In genomic region chr1:200294241-200294640, GRCh38 we compare ENCODE assay signal across 15 cellular contexts.
"Had no signal": no experiment of that assay in that cellular context is flagged by ENCODE, and none has a peak within 500 bp of the region (broad histone marks: within the 10 kb centered on the region; RNA-seq: fewer than 3 reads in every experiment).

No MANE protein-coding gene starts in this region.

- H3K27me3 ChIP-seq: right atrium auricular region, stomach had no signal

- H3K27ac Mint-ChIP-seq: activated naive CD8-positive, alpha-beta T cell treated with anti-CD3 and anti-CD28 coated beads for 36 hours; naive thymus-derived CD8-positive, alpha-beta T cell; T-helper 17 cell had no signal

- H3K9me3 ChIP-seq: mucosa of descending colon, right atrium auricular region, stomach, thoracic aorta had no signal

- FAIRE-seq: colon had no signal

- H3K36me3 ChIP-seq: right atrium auricular region, stomach, thoracic aorta had no signal

- ATAC-seq: left cardiac atrium; mucosa of descending colon; naive thymus-derived CD8-positive, alpha-beta T cell; T-helper 17 cell had no signal

- H3K36me3 Mint-ChIP-seq: activated naive CD8-positive, alpha-beta T cell treated with anti-CD3 and anti-CD28 coated beads for 36 hours; naive thymus-derived CD8-positive, alpha-beta T cell had no signal

- H3K27me3 Mint-ChIP-seq: activated naive CD8-positive, alpha-beta T cell treated with anti-CD3 and anti-CD28 coated beads for 36 hours; naive thymus-derived CD8-positive, alpha-beta T cell; T-helper 17 cell had no signal

- H3K9me3 Mint-ChIP-seq: activated naive CD8-positive, alpha-beta T cell treated with anti-CD3 and anti-CD28 coated beads for 36 hours; naive thymus-derived CD8-positive, alpha-beta T cell had no signal

- DNase-seq: activated CD4-positive, CD25-positive, alpha-beta regulatory T cell; activated effector memory CD4-positive, alpha-beta T cell treated with anti-CD3 and anti-CD28 coated beads, Interleukin-2, amount 50 U/mL, for 16 hours; activated naive CD8-positive, alpha-beta T cell treated with anti-CD3 and anti-CD28 coated beads for 36 hours; activated T-cell treated with anti-CD3 and anti-CD28 coated beads, Interleukin-2, amount 50 U/mL, for 1 hour; effector memory CD4-positive, alpha-beta T cell; hypothalamus; left cardiac atrium; mucosa of descending colon; naive thymus-derived CD8-positive, alpha-beta T cell; stomach; T-helper 17 cell had no signal

- H3K4me3 Mint-ChIP-seq: activated naive CD8-positive, alpha-beta T cell treated with anti-CD3 and anti-CD28 coated beads for 36 hours; naive thymus-derived CD8-positive, alpha-beta T cell; T-helper 17 cell had no signal

- H3K4me3 ChIP-seq: mucosa of descending colon, right atrium auricular region, skin epidermis, stomach, thoracic aorta had no signal

- H3K27ac ChIP-seq: right atrium auricular region, skin epidermis, stomach, thoracic aorta had no signal

- H3K4me1 ChIP-seq: right atrium auricular region had no signal

- H3K4me1 Mint-ChIP-seq: activated naive CD8-positive, alpha-beta T cell treated with anti-CD3 and anti-CD28 coated beads for 36 hours; naive thymus-derived CD8-positive, alpha-beta T cell had no signal
